Comparison of ENCODE assay signal across 1 cellular context in the genomic region with DNA sequence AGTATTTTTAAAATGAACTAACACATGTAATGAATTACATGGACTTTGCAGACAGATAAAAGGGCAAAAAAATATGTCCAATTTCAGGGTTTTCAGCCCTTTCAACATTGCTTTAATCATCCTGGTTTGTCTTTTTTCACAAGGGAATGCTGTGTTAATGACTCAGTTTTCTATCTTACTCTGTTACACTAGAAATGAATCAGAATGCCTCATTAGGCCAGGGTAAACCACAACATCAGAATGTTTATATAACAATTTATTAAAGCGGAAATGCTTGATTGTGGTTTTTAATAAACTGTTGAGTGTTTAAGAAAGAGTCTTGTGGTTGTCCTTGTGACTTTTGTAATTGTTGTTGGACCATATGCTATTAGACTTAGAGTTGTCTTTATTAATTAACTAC.
TF ChIP-seq lines count a peak whose summit lies in the region.

No MANE protein-coding gene starts in this region.

TF ChIP-seq in K562, 482 proteins besides CTCF, POLR2A, EP300 and RAD21 (continued from another document):
- TF ChIP-seq KLF16 (IDR thresholded peaks at IDR 0.05) (no peak), U2AF2 (optimal IDR thresholded peaks at IDR 0.05; ENCODE audit: low read depth, low read length) (no peak), KDM1A (IDR thresholded peaks at IDR 0.05) (no peak), NFYB (IDR thresholded peaks at IDR 0.05; ENCODE audit: extremely low read depth, insufficient read length) (no peak), RFX7 (CRISPR knock-in tag; IDR thresholded peaks at IDR 0.05) (no peak), HNRNPK (IDR thresholded peaks at IDR 0.05; ENCODE audit: low read depth, low read length, poor library complexity, severe bottlenecking) (no peak), PHF8 (IDR thresholded peaks at IDR 0.05; ENCODE audit: borderline replicate concordance, low read length) (no peak), ETS2 (tag; IDR thresholded peaks at IDR 0.05; ENCODE audit: borderline replicate concordance, poor library complexity, severe bottlenecking) (no peak), ZFP1 (CRISPR knock-in tag; IDR thresholded peaks at IDR 0.05) (no peak)
- TF ChIP-seq, protein P1, sequence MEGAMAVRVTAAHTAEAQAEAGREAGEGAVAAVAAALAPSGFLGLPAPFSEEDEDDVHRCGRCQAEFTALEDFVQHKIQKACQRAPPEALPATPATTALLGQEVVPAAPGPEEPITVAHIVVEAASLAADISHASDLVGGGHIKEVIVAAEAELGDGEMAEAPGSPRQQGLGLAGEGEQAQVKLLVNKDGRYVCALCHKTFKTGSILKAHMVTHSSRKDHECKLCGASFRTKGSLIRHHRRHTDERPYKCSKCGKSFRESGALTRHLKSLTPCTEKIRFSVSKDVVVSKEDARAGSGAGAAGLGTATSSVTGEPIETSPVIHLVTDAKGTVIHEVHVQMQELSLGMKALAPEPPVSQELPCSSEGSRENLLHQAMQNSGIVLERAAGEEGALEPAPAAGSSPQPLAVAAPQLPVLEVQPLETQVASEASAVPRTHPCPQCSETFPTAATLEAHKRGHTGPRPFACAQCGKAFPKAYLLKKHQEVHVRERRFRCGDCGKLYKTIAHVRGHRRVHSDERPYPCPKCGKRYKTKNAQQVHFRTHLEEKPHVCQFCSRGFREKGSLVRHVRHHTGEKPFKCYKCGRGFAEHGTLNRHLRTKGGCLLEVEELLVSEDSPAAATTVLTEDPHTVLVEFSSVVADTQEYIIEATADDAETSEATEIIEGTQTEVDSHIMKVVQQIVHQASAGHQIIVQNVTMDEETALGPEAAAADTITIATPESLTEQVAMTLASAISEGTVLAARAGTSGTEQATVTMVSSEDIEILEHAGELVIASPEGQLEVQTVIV (CRISPR knock-in tag; IDR thresholded peaks at IDR 0.05; ENCODE audit: borderline replicate concordance) = no peak
